Comparison of ENCODE assay signal across 21 cellular contexts in genomic region chr2:126799306-126799705, GRCh38.
"Had no signal": no experiment of that assay in that cellular context is flagged by ENCODE, and none has a peak within 500 bp of the region (broad histone marks: within the 10 kb centered on the region; RNA-seq: fewer than 3 reads in every experiment).

No MANE protein-coding gene starts in this region.

- H3K4me1 Mint-ChIP-seq: activated CD4-positive, alpha-beta memory T cell treated with anti-CD3 and anti-CD28 coated beads, Interleukin-2, amount 10 ng/mL, durations not matched to agents 7 days and 5 days; activated CD4-positive, alpha-beta T cell treated with anti-CD3 and anti-CD28 coated beads, Interleukin-2, amount 10 ng/mL, durations not matched to agents 7 days and 5 days; activated naive CD4-positive, alpha-beta T cell treated with anti-CD3 and anti-CD28 coated beads, Interleukin-2, amount 50 U/mL, for 24 hours; activated naive CD8-positive, alpha-beta T cell treated with anti-CD3 and anti-CD28 coated beads, Interleukin-2, amount 50 U/mL, for 24 hours; activated T-helper 17 cell treated with anti-CD3 and anti-CD28 coated beads, Interleukin-2, amount 50 U/mL, for 72 hours had no signal

- H3K4me3 Mint-ChIP-seq: activated CD4-positive, alpha-beta memory T cell treated with anti-CD3 and anti-CD28 coated beads, Interleukin-2, amount 10 ng/mL, durations not matched to agents 7 days and 5 days; activated CD4-positive, alpha-beta T cell treated with anti-CD3 and anti-CD28 coated beads, Interleukin-2, amount 10 ng/mL, durations not matched to agents 7 days and 5 days; activated naive CD4-positive, alpha-beta T cell treated with anti-CD3 and anti-CD28 coated beads, Interleukin-2, amount 50 U/mL, for 24 hours; activated naive CD8-positive, alpha-beta T cell treated with anti-CD3 and anti-CD28 coated beads, Interleukin-2, amount 50 U/mL, for 24 hours; activated T-cell treated with anti-CD3 and anti-CD28 coated beads, Interleukin-2, amount 50 U/mL, for 4 hours; activated T-helper 17 cell treated with anti-CD3 and anti-CD28 coated beads, Interleukin-2, amount 50 U/mL, for 72 hours; natural killer cell treated with Interleukin-12 subunit alpha and Interleukin-12 subunit beta and Interleukin-15 and Interleukin-18, amount 100 ng/mL, for 72 hours had no signal

- H3K4me1 ChIP-seq: esophagus squamous epithelium, left ventricle myocardium inferior, right atrium auricular region, tibial nerve had no signal

- H3K9me3 Mint-ChIP-seq: activated CD4-positive, alpha-beta memory T cell treated with anti-CD3 and anti-CD28 coated beads, Interleukin-2, amount 10 ng/mL, durations not matched to agents 7 days and 5 days; activated CD4-positive, alpha-beta T cell treated with anti-CD3 and anti-CD28 coated beads, Interleukin-2, amount 10 ng/mL, durations not matched to agents 7 days and 5 days; activated naive CD4-positive, alpha-beta T cell treated with anti-CD3 and anti-CD28 coated beads, Interleukin-2, amount 50 U/mL, for 24 hours; activated naive CD8-positive, alpha-beta T cell treated with anti-CD3 and anti-CD28 coated beads, Interleukin-2, amount 50 U/mL, for 24 hours; activated T-cell treated with anti-CD3 and anti-CD28 coated beads, Interleukin-2, amount 50 U/mL, for 4 hours; activated T-helper 17 cell treated with anti-CD3 and anti-CD28 coated beads, Interleukin-2, amount 50 U/mL, for 72 hours; natural killer cell treated with Interleukin-12 subunit alpha and Interleukin-12 subunit beta and Interleukin-15 and Interleukin-18, amount 100 ng/mL, for 72 hours had no signal

- H3K27me3 Mint-ChIP-seq: activated CD4-positive, alpha-beta T cell treated with anti-CD3 and anti-CD28 coated beads, Interleukin-2, amount 10 ng/mL, durations not matched to agents 7 days and 5 days had no signal

- H3K27ac Mint-ChIP-seq: activated CD4-positive, alpha-beta memory T cell treated with anti-CD3 and anti-CD28 coated beads, Interleukin-2, amount 10 ng/mL, durations not matched to agents 7 days and 5 days; activated CD4-positive, alpha-beta T cell treated with anti-CD3 and anti-CD28 coated beads, Interleukin-2, amount 10 ng/mL, durations not matched to agents 7 days and 5 days; activated naive CD4-positive, alpha-beta T cell treated with anti-CD3 and anti-CD28 coated beads, Interleukin-2, amount 50 U/mL, for 24 hours; activated naive CD8-positive, alpha-beta T cell treated with anti-CD3 and anti-CD28 coated beads, Interleukin-2, amount 50 U/mL, for 24 hours; activated T-helper 17 cell treated with anti-CD3 and anti-CD28 coated beads, Interleukin-2, amount 50 U/mL, for 72 hours; natural killer cell treated with Interleukin-12 subunit alpha and Interleukin-12 subunit beta and Interleukin-15 and Interleukin-18, amount 100 ng/mL, for 72 hours had no signal

- H3K4me3 ChIP-seq: esophagus squamous epithelium, heart right ventricle, left ventricle myocardium inferior, lung, right atrium auricular region, tibial nerve had no signal

- H3K36me3 Mint-ChIP-seq: activated naive CD4-positive, alpha-beta T cell treated with anti-CD3 and anti-CD28 coated beads, Interleukin-2, amount 50 U/mL, for 24 hours; natural killer cell treated with Interleukin-12 subunit alpha and Interleukin-12 subunit beta and Interleukin-15 and Interleukin-18, amount 100 ng/mL, for 72 hours had no signal

- DNase-seq: activated CD4-positive, alpha-beta memory T cell treated with anti-CD3 and anti-CD28 coated beads, Interleukin-2, amount 10 ng/mL, durations not matched to agents 7 days and 5 days; activated CD4-positive, alpha-beta T cell treated with anti-CD3 and anti-CD28 coated beads for 1 hour; activated CD4-positive, alpha-beta T cell treated with anti-CD3 and anti-CD28 coated beads, Interleukin-2, amount 10 ng/mL, durations not matched to agents 7 days and 5 days; activated CD8-positive, alpha-beta memory T cell treated with anti-CD3 and anti-CD28 coated beads, Interleukin-2, amount 50 U/mL, for 48 hours; activated gamma-delta T cell treated with Interleukin-2 at 50 U/mL for 16 hours; activated naive CD8-positive, alpha-beta T cell treated with anti-CD3 and anti-CD28 coated beads, Interleukin-2, amount 50 U/mL, for 24 hours; activated T-cell treated with anti-CD3 and anti-CD28 coated beads, Interleukin-2, amount 50 U/mL, for 4 hours; effector CD8-positive, alpha-beta T cell; esophagus squamous epithelium; foreskin melanocyte; heart right ventricle; left ventricle myocardium inferior; mesendoderm; stimulated activated naive CD4-positive, alpha-beta T cell; T1000 had no signal

- H3K36me3 ChIP-seq: esophagus squamous epithelium, heart right ventricle, left ventricle myocardium inferior, right atrium auricular region, tibial nerve had no signal

- H3K9me3 ChIP-seq: esophagus squamous epithelium, heart right ventricle, left ventricle myocardium inferior, right atrium auricular region, tibial nerve had no signal

- H3K27me3 ChIP-seq: right atrium auricular region, tibial nerve had no signal

- ATAC-seq: activated naive CD8-positive, alpha-beta T cell treated with anti-CD3 and anti-CD28 coated beads, Interleukin-2, amount 50 U/mL, for 24 hours; activated T-cell treated with anti-CD3 and anti-CD28 coated beads, Interleukin-2, amount 50 U/mL, for 4 hours; activated T-helper 17 cell treated with anti-CD3 and anti-CD28 coated beads, Interleukin-2, amount 50 U/mL, for 72 hours; heart right ventricle had no signal
